In the genomic region with DNA sequence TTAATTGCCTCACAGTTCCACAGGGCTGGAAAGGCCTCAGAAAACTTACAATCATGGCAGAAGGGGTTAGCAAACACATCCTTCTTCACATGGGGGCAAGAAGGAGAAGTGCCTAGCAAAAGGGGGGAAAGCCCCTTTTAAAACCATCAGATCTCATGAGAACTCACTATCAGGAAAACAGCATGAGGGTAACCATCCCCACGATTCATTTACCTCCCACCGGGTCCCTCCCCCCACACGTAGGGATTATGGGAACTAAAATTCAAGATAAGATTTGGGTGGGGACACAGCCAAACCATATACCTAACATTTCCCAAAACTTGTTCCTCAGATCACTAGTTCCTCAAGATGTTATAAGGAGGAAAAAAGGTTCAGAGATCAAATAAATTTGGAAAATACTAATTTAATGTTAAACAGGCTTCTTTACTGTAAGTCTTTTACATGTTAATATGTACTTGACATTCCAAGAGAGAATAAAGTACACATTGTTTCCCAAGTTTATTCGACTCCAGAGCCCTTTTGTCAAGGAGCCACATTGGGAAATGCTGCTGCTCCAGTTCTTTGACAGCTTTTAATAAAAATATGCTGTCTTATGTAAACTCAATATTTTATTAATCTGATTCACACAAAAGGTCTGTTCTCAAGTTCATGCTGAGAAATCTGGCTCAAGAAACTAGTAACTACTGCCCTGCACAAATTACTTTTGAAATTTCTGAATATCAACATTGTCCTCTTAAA, we compare ENCODE assay signal across 18 cellular contexts. TPM values are rescaled to one million over a fixed set of nuclear protein-coding genes. Genes with fewer than 3 reads are reported as not detected.
A peak's percentile ranks its signal among the peaks of the same experiment; 100 is the strongest.
DNase-seq lines count a peak whose midpoint lies in the region; ATAC-seq and TF ChIP-seq lines count a peak whose summit lies in the region.
"Had no signal": no experiment of that assay in that cellular context is flagged by ENCODE, and none has a peak within 500 bp of the region (broad histone marks: within the 10 kb centered on the region; RNA-seq: fewer than 3 reads in every experiment).

No MANE protein-coding gene starts in this region.

- no peak for TF ChIP-seq CTCF in AG09309 (IDR thresholded peaks at IDR 0.05; ENCODE audit: control insufficient read depth, insufficient read depth, low read depth, low read length, missing control alignments)
- TF ChIP-seq CTCF in fibroblast of mammary gland (conservative IDR thresholded peaks at IDR 0.05; ENCODE audit: control insufficient read depth, insufficient read depth, low read depth, low read length): no peak

- intact Hi-C loops in activated CD4-positive, alpha-beta T cell treated with anti-CD3 and anti-CD28 coated beads for 36 hours (cut with DNase I, micrococcal nuclease): no loop called here

- H3K36me3 Mint-ChIP-seq in naive thymus-derived CD8-positive, alpha-beta T cell: peaks cover 4 to 12% (median 7%) of the 10 kb centered on the region in 3 donors
- peaks cover 4% of the 10 kb centered on the region for H3K36me3 Mint-ChIP-seq in activated CD4-positive, alpha-beta T cell treated with anti-CD3 and anti-CD28 coated beads for 36 hours (ENCODE audit: low read depth)
- H3K36me3 Mint-ChIP-seq in T-helper 17 cell (ENCODE audit: low read depth): no peaks in the 10 kb centered on the region

- H3K4me1 Mint-ChIP-seq in naive thymus-derived CD8-positive, alpha-beta T cell: peaks cover 35 to 88% (median 82%) of the 10 kb centered on the region in 4 donors
- peaks cover 79% of the 10 kb centered on the region for H3K4me1 Mint-ChIP-seq in activated CD4-positive, alpha-beta T cell treated with anti-CD3 and anti-CD28 coated beads for 36 hours
- peaks cover 58% of the 10 kb centered on the region for H3K4me1 Mint-ChIP-seq in T-helper 17 cell

- H3K4me1 ChIP-seq in HUES48 (ENCODE audit: control insufficient read depth, insufficient read depth, low read length): peaks cover 58% of the 10 kb centered on the region
- H3K4me1 ChIP-seq: Caco-2 had no signal

- no peaks in the 10 kb centered on the region for H3K27me3 Mint-ChIP-seq in naive thymus-derived CD8-positive, alpha-beta T cell
- H3K27me3 Mint-ChIP-seq in activated CD4-positive, alpha-beta T cell treated with anti-CD3 and anti-CD28 coated beads for 36 hours: no peaks in the 10 kb centered on the region
- H3K27me3 Mint-ChIP-seq in T-helper 17 cell: no peaks in the 10 kb centered on the region
- H3K27me3 Mint-ChIP-seq: brain; dendritic cell treated with granulocyte-macrophage colony-stimulating factor and Interleukin-4, amounts not matched to agents 40 ng/mL and 50 ng/mL, for 4 days had no signal

- CTCF ChIA-PET in activated CD4-positive, alpha-beta T cell treated with anti-CD3 and anti-CD28 coated beads for 36 hours (lab: Charles Lee): interaction anchor here (0.7 to 1.3 kb wide), 3 partner anchors 11 to 14 kb away, joined by 3 to 6 read pairs (median 3); no protein-coding TSS in a partner anchor

- peak overlapping the region; percentile 79 for H3K27ac ChIP-seq in HUES48 (ENCODE audit: low read depth, low read length)
- H3K27ac ChIP-seq: uterus had no signal

- H3K9ac ChIP-seq in HUES48 (ENCODE audit: low read depth, low read length): no peak overlapping the region

- POLR2A ChIA-PET in naive thymus-derived CD8-positive, alpha-beta T cell (lab: Charles Lee): no interaction called here
- POLR2A ChIA-PET in activated CD4-positive, alpha-beta T cell treated with anti-CD3 and anti-CD28 coated beads for 36 hours (lab: Charles Lee): interaction anchor here (0.6 to 0.8 kb wide), 2 partner anchors 19 to 43 kb away, joined by 4 read pairs; no protein-coding TSS in a partner anchor

- no peaks in the 10 kb centered on the region for H3K9me3 Mint-ChIP-seq in naive thymus-derived CD8-positive, alpha-beta T cell
- H3K9me3 Mint-ChIP-seq in activated CD4-positive, alpha-beta T cell treated with anti-CD3 and anti-CD28 coated beads for 36 hours (ENCODE audit: low read depth): no peaks in the 10 kb centered on the region
- H3K9me3 Mint-ChIP-seq: brain; dendritic cell treated with granulocyte-macrophage colony-stimulating factor and Interleukin-4, amounts not matched to agents 40 ng/mL and 50 ng/mL, for 4 days had no signal

- DNase-seq in AG09309 (ENCODE audit: low read depth): peak; percentile 5
- peak; percentile 2 for DNase-seq in fibroblast of mammary gland (ENCODE audit: low read depth)
- DNase-seq in naive thymus-derived CD8-positive, alpha-beta T cell: no peak
- no peak for DNase-seq in activated CD4-positive, alpha-beta T cell treated with anti-CD3 and anti-CD28 coated beads for 36 hours
- DNase-seq in HT-29 (ENCODE audit: low spot score): no peak
- no peak for DNase-seq in T-helper 17 cell
- DNase-seq: activated CD8-positive, alpha-beta memory T cell treated with anti-CD3 and anti-CD28 coated beads, Interleukin-2, amount 50 U/mL, for 4 hours; activated naive CD4-positive, alpha-beta T cell; Caco-2; NCI-H1694; NCI-H446 treated with DMSO at 0.1 percent for 48 hours; SHP77 treated with DMSO at 0.1 percent for 48 hours; stimulated activated naive CD4-positive, alpha-beta T cell treated with Interleukin-2 at 50 U/mL for 16 hours; uterus had no signal

- H3K27ac Mint-ChIP-seq in naive thymus-derived CD8-positive, alpha-beta T cell: peak overlapping the region in 6 of 10 donors; percentile 3 to 58 (median 32)
- H3K27ac Mint-ChIP-seq in activated CD4-positive, alpha-beta T cell treated with anti-CD3 and anti-CD28 coated beads for 36 hours: no peak overlapping the region
- H3K27ac Mint-ChIP-seq in T-helper 17 cell: no peak overlapping the region
- H3K27ac Mint-ChIP-seq: dendritic cell treated with granulocyte-macrophage colony-stimulating factor and Interleukin-4, amounts not matched to agents 40 ng/mL and 50 ng/mL, for 4 days had no signal

- no peaks in the 10 kb centered on the region for H3K27me3 ChIP-seq in HUES48 (ENCODE audit: control insufficient read depth, insufficient read depth, low read length)
- H3K27me3 ChIP-seq: uterus had no signal

- ATAC-seq in naive thymus-derived CD8-positive, alpha-beta T cell: no peak
- no peak for ATAC-seq in activated CD4-positive, alpha-beta T cell treated with anti-CD3 and anti-CD28 coated beads for 36 hours
- ATAC-seq in GM18858 (IDR thresholded peaks at IDR 0.05; ENCODE audit: unreplicated experiment) (no peak), T-helper 17 cell (no peak)

- H3K36me3 ChIP-seq in HUES48 (ENCODE audit: control insufficient read depth, insufficient read depth, low read length): no peaks in the 10 kb centered on the region
- H3K36me3 ChIP-seq: uterus had no signal

- H3K4me3 Mint-ChIP-seq in naive thymus-derived CD8-positive, alpha-beta T cell: peak overlapping the region in 5 of 10 donors; percentile 21 to 50 (median 43)
- no peak overlapping the region for H3K4me3 Mint-ChIP-seq in activated CD4-positive, alpha-beta T cell treated with anti-CD3 and anti-CD28 coated beads for 36 hours
- H3K4me3 Mint-ChIP-seq in T-helper 17 cell: no peak overlapping the region
- H3K4me3 Mint-ChIP-seq: dendritic cell treated with granulocyte-macrophage colony-stimulating factor and Interleukin-4, amounts not matched to agents 40 ng/mL and 50 ng/mL, for 4 days had no signal

- H3K9me3 ChIP-seq in HUES48 (ENCODE audit: control insufficient read depth, insufficient read depth, low read length) (no peaks in the 10 kb centered on the region), T-helper 17 cell (ENCODE audit: control insufficient read depth, low read length, poor library complexity, severe bottlenecking) (no peaks in the 10 kb centered on the region)
- H3K9me3 ChIP-seq: Caco-2, uterus had no signal

- H3K4me3 ChIP-seq in AG09309 (ENCODE audit: control insufficient read depth, low read depth, low read length) (no peak overlapping the region), HUES48 (ENCODE audit: low read depth, low read length) (0 out of 2 replicates have a peak overlapping the region, but pooled peaks have one; percentile 2), fibroblast of mammary gland (ENCODE audit: control insufficient read depth, low read depth, low read length) (no peak overlapping the region)
- H3K4me3 ChIP-seq: uterus had no signal

RNA-seq across cellular contexts. Expression of a gene that starts 17.8 kb away (rescaled TPM):
- 100 to 1,000 TPM; 147 to 162 TPM for total RNA-seq in naive thymus-derived CD8-positive, alpha-beta T cell
- polyA plus RNA-seq in naive thymus-derived CD8-positive, alpha-beta T cell: 10 to 100 TPM; 23.1 to 41.0 (median 38.9) TPM
- total RNA-seq in activated CD4-positive, alpha-beta T cell treated with anti-CD3 and anti-CD28 coated beads for 36 hours: 10 to 100 TPM; 62.8 to 66.0 TPM
- 44.3 and 54.8 TPM in 2 replicates for total RNA-seq in HT-29 (2014; rRNA removed; shearing (Covaris generic))
- total RNA-seq in T-helper 17 cell: 100 to 1,000 TPM; 252 to 271 TPM

Comparison
In these comparisons a context has a peak if more than half of its experiments do, and no peak if none do; other contexts are left out.
1. DNase-seq: peak in AG09309 (single experiment) and fibroblast of mammary gland (single experiment); none in naive thymus-derived CD8-positive, alpha-beta T cell (0 of 10), activated CD4-positive, alpha-beta T cell treated with anti-CD3 and anti-CD28 coated beads for 36 hours (single experiment), HT-29 (single experiment) and T-helper 17 cell (0 of 3).
2. H3K27ac Mint-ChIP-seq: peak in naive thymus-derived CD8-positive, alpha-beta T cell (6 of 10); none in activated CD4-positive, alpha-beta T cell treated with anti-CD3 and anti-CD28 coated beads for 36 hours (single experiment) and T-helper 17 cell (single experiment).